10 cellular contexts compared by ENCODE assay signal in genomic region chr5:109769597-109770291, GRCh38.
"Had no signal": no experiment of that assay in that cellular context is flagged by ENCODE, and none has a peak within 500 bp of the region (broad histone marks: within the 10 kb centered on the region; RNA-seq: fewer than 3 reads in every experiment).

No MANE protein-coding gene starts in this region.

- ATAC-seq: T-cell had no signal

- H3K27ac ChIP-seq: WERI-Rb-1 had no signal

- DNase-seq: activated CD4-positive, alpha-beta T cell treated with anti-CD3 and anti-CD28 coated beads for 48 hours; activated CD8-positive, alpha-beta memory T cell treated with anti-CD3 and anti-CD28 coated beads for 24 hours; activated naive CD8-positive, alpha-beta T cell treated with anti-CD3 and anti-CD28 coated beads for 36 hours; effector CD4-positive, alpha-beta T cell; kidney; stimulated activated CD4-positive, alpha-beta T cell treated with anti-CD3 and anti-CD28 coated beads, Interleukin-12 subunit alpha, Interleukin-12 subunit beta, amount 100 ng/mL, for 4 hours; stimulated activated naive CD4-positive, alpha-beta T cell treated with Interleukin-2 at 50 U/mL for 16 hours; T-cell; T1000; WERI-Rb-1 had no signal
